Comparison of ENCODE assay signal across 12 cellular contexts in genomic region chr11:123183391-123184099, GRCh38.
A peak's percentile ranks its signal among the peaks of the same experiment; 100 is the strongest.
DNase-seq lines count a peak whose midpoint lies in the region; ATAC-seq, FAIRE-seq and TF ChIP-seq lines count a peak whose summit lies in the region.
"Had no signal": no experiment of that assay in that cellular context is flagged by ENCODE, and none has a peak within 500 bp of the region (broad histone marks: within the 10 kb centered on the region; RNA-seq: fewer than 3 reads in every experiment).

No MANE protein-coding gene starts in this region.

- peak; percentile 85 for FAIRE-seq in RCC 7860 (lab: Jason Lieb, UNC)

- ATAC-seq in GM21529 (IDR thresholded peaks at IDR 0.05; ENCODE audit: unreplicated experiment) (peak; percentile 53), HG02981 (IDR thresholded peaks at IDR 0.05; ENCODE audit: unreplicated experiment) (no peak)
- ATAC-seq: lower lobe of right lung had no signal

- peak; percentile 68 for DNase-seq in ELR (ENCODE audit: low read depth)
- peak; percentile 59 for DNase-seq in RCC 7860 (ENCODE audit: low spot score)
- peak; percentile 49 for DNase-seq in glomerular visceral epithelial cell (ENCODE audit: extremely low spot score)
- DNase-seq in germinal center (ENCODE audit: low spot score): no peak
- DNase-seq in GM10266 (ENCODE audit: extremely low spot score): no peak
- DNase-seq: activated effector memory CD4-positive, alpha-beta T cell treated with Interleukin-2 at 50 U/mL for 16 hours; hypothalamus; lower lobe of right lung; NCI-H1092 treated with DMSO at 0.1 percent for 48 hours; NCI-H774 had no signal

- no peak for TF ChIP-seq CTCF in GM10266 (IDR thresholded peaks at IDR 0.05; ENCODE audit: control insufficient read depth, insufficient read depth, low read depth, missing control alignments)

Comparison
In these comparisons a context has a peak if more than half of its experiments do, and no peak if none do; other contexts are left out.
1. DNase-seq: peak in ELR (single experiment), RCC 7860 (single experiment) and glomerular visceral epithelial cell (single experiment); none in germinal center (single experiment) and GM10266 (single experiment).